In genomic region chr16:85114909-85115567, GRCh38 we compare ENCODE assay signal across 8 cellular contexts. TPM values are rescaled to one million over a fixed set of nuclear protein-coding genes. Genes with fewer than 3 reads are reported as not detected.
DNase-seq lines count a peak whose midpoint lies in the region; ATAC-seq and TF ChIP-seq lines count a peak whose summit lies in the region.

No MANE protein-coding gene starts in this region.

- 6% methylated on average over 20 of the region's 20 CpGs for WGBS in right lobe of liver (ENCODE audit: insufficient coverage, low coverage, low lambda C conversion rate, missing lambda C conversion rate)

- peak overlapping the region in 2 of 3 donors; percentile 33 to 47 for H3K27ac ChIP-seq in right lobe of liver

- peak; percentile 72 for ATAC-seq in HG03280 (IDR thresholded peaks at IDR 0.05; ENCODE audit: unreplicated experiment)
- ATAC-seq in right lobe of liver: peak; percentile 94 to 98 (median 98)
- ATAC-seq in GM19463 (IDR thresholded peaks at IDR 0.05; ENCODE audit: unreplicated experiment): no peak

- intact Hi-C loops in right lobe of liver (cut with DNase I): loop anchor here in 1 of 2 donors (10.0 kb wide), 2 partner anchors 120 to 160 kb away; no protein-coding TSS in a partner anchor

- no peak overlapping the region for H3K4me3 ChIP-seq in GM06990 (replicated peaks; ENCODE audit: low read depth, low read length)
- peak overlapping the region in 1 of 3 donors; percentile 31 for H3K4me3 ChIP-seq in right lobe of liver

- H3K36me3 ChIP-seq in GM06990 (ENCODE audit: control insufficient read depth, insufficient read depth, low read length) (no peaks in the 10 kb centered on the region), right lobe of liver (no peaks in the 10 kb centered on the region)

- H3K4me1 ChIP-seq in right lobe of liver: peaks cover 0 to 10% (median 0%) of the 10 kb centered on the region in 4 donors

- H3K9me3 ChIP-seq in right lobe of liver: no peaks in the 10 kb centered on the region

- H3K27me3 ChIP-seq in GM06990 (replicated peaks; ENCODE audit: control insufficient read depth, insufficient read depth, low read length): no peaks in the 10 kb centered on the region
- H3K27me3 ChIP-seq in right lobe of liver: no peaks in the 10 kb centered on the region

- peak; percentile 85 for DNase-seq in GM06990 (ENCODE audit: extremely low read depth, insufficient read length)
- DNase-seq in NCI-H748 (lab: John Stamatoyannopoulos, UW; ENCODE audit: unreplicated experiment): peak; percentile 71
- peak; percentile 73 to 76 for DNase-seq in activated CD4-positive, alpha-beta T cell treated with anti-CD3 and anti-CD28 coated beads, Interleukin-2, amount 50 U/mL, for 24 hours (ENCODE audit: low read depth in 1 of 2, low spot score in 1 of 2)
- peak; percentile 68 for DNase-seq in dedifferentiated amniotic fluid mesenchymal stem cell (ENCODE audit: extremely low spot score)
- peak; percentile 88 to 89 (median 88) for DNase-seq in right lobe of liver
- DNase-seq in stimulated activated CD4-positive, alpha-beta T cell treated with anti-CD3 and anti-CD28 coated beads, Interleukin-4, amount 100 ng/mL, for 48 hours (ENCODE audit: low read depth in 2 of 2): peak; percentile 83 to 90

- TF ChIP-seq POLR2A in right lobe of liver (IDR thresholded peaks at IDR 0.05): no peak

- peak; percentile 98 for TF ChIP-seq CTCF in GM06990 (IDR thresholded peaks at IDR 0.05; ENCODE audit: insufficient read depth, low read length, poor library complexity, severe bottlenecking)
- TF ChIP-seq CTCF in right lobe of liver (IDR thresholded peaks at IDR 0.05): peak; percentile 88 to 97 (median 92)

RNA-seq across cellular contexts. Expression of gene CIBAR2, which starts 2.8 kb away (rescaled TPM):
- not detected for total RNA-seq in right lobe of liver
